In genomic region chr1:9892563-9893528, GRCh38 we compare ENCODE assay signal across 8 cellular contexts. TPM values are rescaled to one million over a fixed set of nuclear protein-coding genes. Genes with fewer than 3 reads are reported as not detected.
DNase-seq lines count a peak whose midpoint lies in the region; ATAC-seq and TF ChIP-seq lines count a peak whose summit lies in the region.

No MANE protein-coding gene starts in this region.

- no peaks in the 10 kb centered on the region for H4K20me1 ChIP-seq in PC-3 (ENCODE audit: low read length)

- H3K9me3 Mint-ChIP-seq in osteocyte (ENCODE audit: unreplicated experiment): no peaks in the 10 kb centered on the region
- H3K9me3 Mint-ChIP-seq in CD8-positive, alpha-beta T cell: no peaks in the 10 kb centered on the region

- H3K9me2 ChIP-seq in PC-3 (replicated peaks; ENCODE audit: low read length): no peaks in the 10 kb centered on the region

- H3K27ac Mint-ChIP-seq in osteocyte (ENCODE audit: unreplicated experiment): peak overlapping the region; percentile 63
- H3K27ac Mint-ChIP-seq in CD8-positive, alpha-beta T cell: no peak overlapping the region

- POLR2A ChIA-PET in PC-3 (lab: Charles Lee; ENCODE audit: unreplicated experiment): interaction anchor here (0.5 to 1.3 kb wide), 5 partner anchors 14 to 77 kb away, joined by 3 to 22 read pairs (median 4); partner anchors contain the start of genes CTNNBIP1, LZIC and NMNAT1
- POLR2A ChIA-PET in CD8-positive, alpha-beta T cell (lab: Charles Lee): no interaction called here

- peak overlapping the region; percentile 49; the same call in 1 of the 2 replicates for H2AFZ ChIP-seq in PC-3 (ENCODE audit: low read length)

- peak overlapping the region; percentile 84 for H3K9ac ChIP-seq in PC-3 (ENCODE audit: low read length)

- TF ChIP-seq CTCF in PC-3 (conservative IDR thresholded peaks at IDR 0.05; ENCODE audit: low read depth, low read length): no peak
- TF ChIP-seq CTCF in osteocyte (IDR thresholded peaks at IDR 0.05): no peak
- TF ChIP-seq CTCF in CD8-positive, alpha-beta T cell (IDR thresholded peaks at IDR 0.05): no peak

- TSS peak; percentile 86 for BruUV-seq in PC-3 (replicated peaks; lab: Mats Ljungman, UMichigan)

- H3K36me3 ChIP-seq in PC-3 (ENCODE audit: low read depth, low read length): no peaks in the 10 kb centered on the region
- peaks cover 0 to 5% of the 10 kb centered on the region in 2 donors for H3K36me3 ChIP-seq in esophagus (ENCODE audit: control insufficient read depth in 2 of 2, insufficient read depth in 2 of 2, low read length in 1 of 2)
- no peaks in the 10 kb centered on the region for H3K36me3 ChIP-seq in CD8-positive, alpha-beta T cell (ENCODE audit: insufficient read depth, low read length)

- intact Hi-C loops in PC-3 (cut with micrococcal nuclease): loop anchor here (1.0 to 2.0 kb wide), 3 partner anchors 14 to 49 kb away; partner anchors contain the start of gene CTNNBIP1
- intact Hi-C loops in CD8-positive, alpha-beta T cell (cut with DNase I, micrococcal nuclease): no loop called here

- H3K4me3 ChIP-seq in PC-3 (ENCODE audit: low read length) (peak overlapping the region; percentile 58), esophagus (ENCODE audit: low read depth in 1 of 2, low read length in 2 of 2) (peak overlapping the region in 1 of 2 donors; percentile 41)
- no peak overlapping the region for H3K4me3 ChIP-seq in CD8-positive, alpha-beta T cell (ENCODE audit: low read depth, low read length)

- ATAC-seq in PC-3: peak; percentile 71
- no peak for ATAC-seq in CD8-positive, alpha-beta T cell
- no peak for ATAC-seq in HG02852 (IDR thresholded peaks at IDR 0.05; ENCODE audit: unreplicated experiment)

- no peak overlapping the region for H3K4me3 Mint-ChIP-seq in osteocyte (ENCODE audit: unreplicated experiment)
- no peak overlapping the region for H3K4me3 Mint-ChIP-seq in CD8-positive, alpha-beta T cell

- peak overlapping the region; percentile 81 for H3K4me2 ChIP-seq in PC-3 (ENCODE audit: low read length)

- DNase-seq in GM04503 (ENCODE audit: low read depth): peak; percentile 71
- DNase-seq in PC-3: peak; percentile 97
- DNase-seq in osteocyte (ENCODE audit: extremely low spot score, unreplicated experiment): no peak
- no peak for DNase-seq in foreskin melanocyte
- no peak for DNase-seq in NCI-H2227 (lab: John Stamatoyannopoulos, UW; ENCODE audit: unreplicated experiment)
- DNase-seq in CD8-positive, alpha-beta T cell: no peak

- peaks cover 41% of the 10 kb centered on the region for H3K4me1 Mint-ChIP-seq in osteocyte (ENCODE audit: unreplicated experiment)
- peaks cover 6% of the 10 kb centered on the region for H3K4me1 Mint-ChIP-seq in CD8-positive, alpha-beta T cell (ENCODE audit: low read depth)

- H3F3A ChIP-seq in PC-3 (ENCODE audit: low read length, unreplicated experiment): peaks cover 21% of the 10 kb centered on the region

- H3K9me3 ChIP-seq in PC-3 (ENCODE audit: low read length) (no peaks in the 10 kb centered on the region), esophagus (ENCODE audit: control insufficient read depth in 2 of 2, insufficient read depth in 1 of 2, low read depth in 1 of 2, low read length in 1 of 2) (no peaks in the 10 kb centered on the region)
- no peaks in the 10 kb centered on the region for H3K9me3 ChIP-seq in CD8-positive, alpha-beta T cell (ENCODE audit: low read length)

- peaks cover 33% of the 10 kb centered on the region for H3K79me2 ChIP-seq in PC-3 (ENCODE audit: low read length)

- H3K4me1 ChIP-seq in PC-3 (ENCODE audit: insufficient read depth, low read length): peaks cover 62% of the 10 kb centered on the region
- peaks cover 5 to 18% of the 10 kb centered on the region in 2 donors for H3K4me1 ChIP-seq in esophagus (ENCODE audit: control insufficient read depth in 2 of 2, insufficient read depth in 2 of 2, low read length in 1 of 2)
- H3K4me1 ChIP-seq in CD8-positive, alpha-beta T cell (ENCODE audit: insufficient read depth, low read length): no peaks in the 10 kb centered on the region

- H3K27me3 ChIP-seq in PC-3 (ENCODE audit: low read length) (no peaks in the 10 kb centered on the region), esophagus (ENCODE audit: control insufficient read depth in 1 of 2, insufficient read depth in 2 of 2, low read length in 2 of 2) (no peaks in the 10 kb centered on the region)
- H3K27me3 ChIP-seq in CD8-positive, alpha-beta T cell (ENCODE audit: insufficient read depth, low read length): no peaks in the 10 kb centered on the region

- H3K27me3 Mint-ChIP-seq in osteocyte (ENCODE audit: unreplicated experiment): no peaks in the 10 kb centered on the region
- H3K27me3 Mint-ChIP-seq in CD8-positive, alpha-beta T cell (ENCODE audit: low read depth): no peaks in the 10 kb centered on the region

- CTCF ChIA-PET in PC-3 (lab: Charles Lee): interaction anchor here (1.5 kb wide), 1 partner anchor 21 kb away, joined by 5 read pairs; no protein-coding TSS in a partner anchor
- CTCF ChIA-PET in CD8-positive, alpha-beta T cell (lab: Charles Lee): interaction anchor here (0.9 to 1.4 kb wide), 3 partner anchors 18 to 58 kb away, joined by 3 to 6 read pairs (median 5); no protein-coding TSS in a partner anchor

- WGBS in esophagus, 2 donors: 34 to 38% methylated on average over 14 of the region's 14 CpGs

- H3K36me3 Mint-ChIP-seq in osteocyte (ENCODE audit: unreplicated experiment): no peaks in the 10 kb centered on the region
- H3K36me3 Mint-ChIP-seq in CD8-positive, alpha-beta T cell: peaks cover 3% of the 10 kb centered on the region

- H3K27ac ChIP-seq in PC-3 (ENCODE audit: low read length) (peak overlapping the region; percentile 99), esophagus (ENCODE audit: low read depth in 2 of 2, low read length in 1 of 2) (peak overlapping the region; percentile 90 to 97)
- H3K27ac ChIP-seq in CD8-positive, alpha-beta T cell (ENCODE audit: low read depth, low read length): no peak overlapping the region

RNA-seq across cellular contexts. Expression of gene CTNNBIP1, which starts 17.2 kb away (rescaled TPM):
- 78.1 and 102 TPM in 2 replicates for total RNA-seq in PC-3 (2014; rRNA removed)
- 100 to 1,000 TPM; 173 to 242 TPM for polyA plus RNA-seq in esophagus
- total RNA-seq in osteocyte: 27.6 and 30.4 TPM in 2 replicates
- total RNA-seq in CD8-positive, alpha-beta T cell: 1 to 10 TPM; 6.3 to 7.7 TPM

RNA-seq across cellular contexts. Expression of gene LZIC, which starts 50.3 kb away (rescaled TPM):
- total RNA-seq in PC-3 (2014; rRNA removed): 27.2 and 32.5 TPM in 2 replicates
- 10 to 100 TPM in 1 of 2 donors, 1 to 10 TPM in 1; 9.7 to 15.8 TPM for polyA plus RNA-seq in esophagus
- 28.6 and 32.3 TPM in 2 replicates for total RNA-seq in osteocyte
- 10 to 100 TPM; 12.9 to 13.6 TPM for total RNA-seq in CD8-positive, alpha-beta T cell

RNA-seq across cellular contexts. Expression of gene NMNAT1, which starts 50.4 kb away (rescaled TPM):
- 4.6 and 7.3 TPM in 2 replicates for total RNA-seq in PC-3 (2014; rRNA removed)
- polyA plus RNA-seq in esophagus: 1 to 10 TPM; 3.6 to 4.2 TPM
- 14.5 TPM in 2 replicates for total RNA-seq in osteocyte
- total RNA-seq in CD8-positive, alpha-beta T cell: 1 to 10 TPM; 1.1 to 1.2 TPM

Comparison
In these comparisons a context has a peak if more than half of its experiments do, and no peak if none do; other contexts are left out.
1. DNase-seq: peak in GM04503 (single experiment) and PC-3 (single experiment); none in osteocyte (single experiment), foreskin melanocyte (single experiment), NCI-H2227 (single experiment) and CD8-positive, alpha-beta T cell (0 of 7).